Comparison of ENCODE assay signal across 8 cellular contexts in genomic region chr1:43651188-43651587, GRCh38. TPM values are rescaled to one million over a fixed set of nuclear protein-coding genes. Genes with fewer than 3 reads are reported as not detected.
DNase-seq lines count a peak whose midpoint lies in the region; ATAC-seq, FAIRE-seq and TF ChIP-seq lines count a peak whose summit lies in the region.

No MANE protein-coding gene starts in this region.

- H3K27me3 ChIP-seq in astrocyte (ENCODE audit: insufficient read depth, low read length) = no peaks in the 10 kb centered on the region
- H3K27me3 ChIP-seq in upper lobe of right lung = no peaks in the 10 kb centered on the region

- H3K9me3 ChIP-seq in astrocyte (ENCODE audit: insufficient read depth, low read depth, low read length) (no peaks in the 10 kb centered on the region), upper lobe of right lung (no peaks in the 10 kb centered on the region)

- peak overlapping the region; percentile 88 for H3K9ac ChIP-seq in astrocyte (ENCODE audit: low read length)

- H3K4me2 ChIP-seq in astrocyte (ENCODE audit: low read length) = peak overlapping the region; percentile 95

- H3K4me3 Mint-ChIP-seq in activated naive CD4-positive, alpha-beta T cell treated with anti-CD3 and anti-CD28 coated beads, Interleukin-2, amount 50 U/mL, for 24 hours = peak overlapping the region; percentile 93
- H3K4me3 Mint-ChIP-seq in astrocyte (ENCODE audit: unreplicated experiment) = peak overlapping the region; percentile 100

- no peak overlapping the region for H3K27ac ChIP-seq in astrocyte (ENCODE audit: low read depth, low read length)
- H3K27ac ChIP-seq in upper lobe of right lung = no peak overlapping the region

- no peak for DNase-seq in activated naive CD4-positive, alpha-beta T cell (lab: John Stamatoyannopoulos, UW)
- no peak for DNase-seq in astrocyte (ENCODE audit: low read depth)
- DNase-seq in lower leg skin (ENCODE audit: low spot score in 2 of 2) = no peak
- no peak for DNase-seq in upper lobe of right lung
- DNase-seq in NK-92 treated with Interleukin-12 subunit alpha and Interleukin-12 subunit beta, amount 100 ng/mL, for 24 hours (lab: John Stamatoyannopoulos, UW) = no peak
- DNase-seq in stimulated activated CD8-positive, alpha-beta memory T cell treated with anti-CD3 and anti-CD28 coated beads, Interleukin-4, amount 100 ng/mL, for 48 hours = no peak

- no peak for TF ChIP-seq POLR2A in lower leg skin (IDR thresholded peaks at IDR 0.05)

- H3K36me3 ChIP-seq in astrocyte (ENCODE audit: insufficient read depth, low read length) (peaks cover 22% of the 10 kb centered on the region), upper lobe of right lung (peaks cover 31% of the 10 kb centered on the region)

- ATAC-seq in upper lobe of right lung (no peak), HG02885 (IDR thresholded peaks at IDR 0.05; ENCODE audit: poor library complexity, unreplicated experiment) (no peak)

- no peak for FAIRE-seq in astrocyte (lab: Jason Lieb, UNC)

- 16 to 32% methylated on average over 6 of the region's 6 CpGs for WGBS in lower leg skin, 2 donors

- TF ChIP-seq CTCF in astrocyte (IDR thresholded peaks at IDR 0.05; ENCODE audit: insufficient read depth, low read depth, low read length) (no peak), lower leg skin (IDR thresholded peaks at IDR 0.05) (no peak), upper lobe of right lung (IDR thresholded peaks at IDR 0.05) (no peak)

- peaks cover 54% of the 10 kb centered on the region for H4K20me1 ChIP-seq in astrocyte (ENCODE audit: insufficient read depth, low read length)

- H3K27ac Mint-ChIP-seq in activated naive CD4-positive, alpha-beta T cell treated with anti-CD3 and anti-CD28 coated beads, Interleukin-2, amount 50 U/mL, for 24 hours = peak overlapping the region; percentile 10
- peak overlapping the region; percentile 98 for H3K27ac Mint-ChIP-seq in astrocyte (ENCODE audit: unreplicated experiment)

- peaks cover 7% of the 10 kb centered on the region for H3K36me3 Mint-ChIP-seq in activated naive CD4-positive, alpha-beta T cell treated with anti-CD3 and anti-CD28 coated beads, Interleukin-2, amount 50 U/mL, for 24 hours
- H3K36me3 Mint-ChIP-seq in astrocyte (ENCODE audit: low read depth, unreplicated experiment) = peaks cover 8% of the 10 kb centered on the region

- H3K9me3 Mint-ChIP-seq in activated naive CD4-positive, alpha-beta T cell treated with anti-CD3 and anti-CD28 coated beads, Interleukin-2, amount 50 U/mL, for 24 hours = no peaks in the 10 kb centered on the region
- no peaks in the 10 kb centered on the region for H3K9me3 Mint-ChIP-seq in astrocyte (ENCODE audit: unreplicated experiment)

- peaks cover 47% of the 10 kb centered on the region for H3K79me2 ChIP-seq in astrocyte (ENCODE audit: insufficient read depth, low read length)

- H3K4me3 ChIP-seq in astrocyte (ENCODE audit: insufficient read depth, low read depth, low read length) = peak overlapping the region; percentile 97
- peak overlapping the region; percentile 72 for H3K4me3 ChIP-seq in lower leg skin (ENCODE audit: low read depth, poor library complexity, severe bottlenecking)
- H3K4me3 ChIP-seq in upper lobe of right lung = peak overlapping the region; percentile 93

- H3K4me1 ChIP-seq in astrocyte (ENCODE audit: insufficient read depth, low read length) (peaks cover 18% of the 10 kb centered on the region), upper lobe of right lung (peaks cover 16% of the 10 kb centered on the region)

- H2AFZ ChIP-seq in astrocyte (ENCODE audit: low read depth, low read length) = no peak overlapping the region

- intact Hi-C loops in lower leg skin (cut with DNase I; ENCODE audit: low total_unique reads) = no loop called here
- intact Hi-C loops in upper lobe of right lung (cut with DNase I) = no loop called here

- no peaks in the 10 kb centered on the region for H3K27me3 Mint-ChIP-seq in activated naive CD4-positive, alpha-beta T cell treated with anti-CD3 and anti-CD28 coated beads, Interleukin-2, amount 50 U/mL, for 24 hours
- no peaks in the 10 kb centered on the region for H3K27me3 Mint-ChIP-seq in astrocyte (ENCODE audit: low read depth, unreplicated experiment)

- peaks cover 33% of the 10 kb centered on the region for H3K4me1 Mint-ChIP-seq in activated naive CD4-positive, alpha-beta T cell treated with anti-CD3 and anti-CD28 coated beads, Interleukin-2, amount 50 U/mL, for 24 hours
- peaks cover 20% of the 10 kb centered on the region for H3K4me1 Mint-ChIP-seq in astrocyte (ENCODE audit: low read depth, unreplicated experiment)

RNA-seq across cellular contexts. Expression of gene KDM4A, which starts 1.2 kb away (rescaled TPM):
- total RNA-seq in astrocyte = 93.5 and 97.5 TPM in 2 replicates
- 10 to 100 TPM; 28.9 to 53.5 (median 37.6) TPM for total RNA-seq in lower leg skin
- 40.4 TPM for total RNA-seq in upper lobe of right lung

RNA-seq across cellular contexts. Expression of gene ST3GAL3, which starts 56.1 kb away (rescaled TPM):
- total RNA-seq in astrocyte (11.4 and 13.9 TPM in 2 replicates), lower leg skin (10 to 100 TPM in 1 of 4 donors, 1 to 10 TPM in 3; 6.9 to 10.5 (median 8.0) TPM), upper lobe of right lung (20.5 TPM)
